Comparison of ENCODE assay signal across 27 cellular contexts in genomic region chr4:55029321-55029720, GRCh38.
"Had no signal": no experiment of that assay in that cellular context is flagged by ENCODE, and none has a peak within 500 bp of the region (broad histone marks: within the 10 kb centered on the region; RNA-seq: fewer than 3 reads in every experiment).

No MANE protein-coding gene starts in this region.

- H3K27me3 Mint-ChIP-seq: stimulated activated naive CD8-positive, alpha-beta T cell treated with anti-CD3 and anti-CD28 coated beads, Interleukin-15, Interleukin-2, amounts not matched to agents 100 ng/mL and 50 ng/mL, for 24 hours had no signal

- H3K79me2 ChIP-seq: hepatocyte had no signal

- H3K4me3 Mint-ChIP-seq: mesothelial cell of epicardium; naive B cell; natural killer cell; nephron progenitor cell; stimulated activated effector memory CD8-positive, alpha-beta T cell treated with anti-CD3 and anti-CD28 coated beads, Interleukin-12 subunit alpha, Interleukin-12 subunit beta, amount 100 ng/mL, for 72 hours; stimulated activated naive CD8-positive, alpha-beta T cell treated with anti-CD3 and anti-CD28 coated beads, Interleukin-15, Interleukin-2, amounts not matched to agents 100 ng/mL and 50 ng/mL, for 24 hours had no signal

- H3K27ac Mint-ChIP-seq: mesothelial cell of epicardium; naive B cell; natural killer cell; progenitor cell of endocrine pancreas; stimulated activated effector memory CD8-positive, alpha-beta T cell treated with anti-CD3 and anti-CD28 coated beads, Interleukin-12 subunit alpha, Interleukin-12 subunit beta, amount 100 ng/mL, for 72 hours; stimulated activated naive CD8-positive, alpha-beta T cell treated with anti-CD3 and anti-CD28 coated beads, Interleukin-15, Interleukin-2, amounts not matched to agents 100 ng/mL and 50 ng/mL, for 24 hours had no signal

- DNase-seq: head of caudate nucleus; kidney glomerular epithelial cell; left colon; left lung; mesendoderm; naive B cell; natural killer cell; nephron progenitor cell; ovary; right cardiac atrium; sigmoid colon; small intestine; spleen; stimulated activated CD4-positive, alpha-beta T cell treated with anti-CD3 and anti-CD28 coated beads, Interleukin-4, amount 100 ng/mL, for 24 hours; stimulated activated naive CD4-positive, alpha-beta T cell; tibial artery; trophoblast cell; uterus had no signal

- H3K27ac ChIP-seq: hepatocyte, left lung, ovary, sigmoid colon, spleen, suprapubic skin, thoracic aorta, tibial artery had no signal

- FAIRE-seq: keratinocyte, small intestine had no signal

- H3K9me3 Mint-ChIP-seq: mesothelial cell of epicardium; natural killer cell; nephron progenitor cell; stimulated activated effector memory CD8-positive, alpha-beta T cell treated with anti-CD3 and anti-CD28 coated beads, Interleukin-12 subunit alpha, Interleukin-12 subunit beta, amount 100 ng/mL, for 72 hours; stimulated activated naive CD8-positive, alpha-beta T cell treated with anti-CD3 and anti-CD28 coated beads, Interleukin-15, Interleukin-2, amounts not matched to agents 100 ng/mL and 50 ng/mL, for 24 hours had no signal

- H3K27me3 ChIP-seq: hepatocyte, left lung, ovary, sigmoid colon, suprapubic skin, tibial artery, uterus had no signal

- H2AFZ ChIP-seq: hepatocyte had no signal

- H3K4me2 ChIP-seq: hepatocyte had no signal

- H3K4me1 ChIP-seq: left lung, sigmoid colon, spleen, uterus had no signal

- H3K36me3 ChIP-seq: left lung, ovary, sigmoid colon, spleen, suprapubic skin, thoracic aorta, tibial artery, uterus had no signal

- H3K4me1 Mint-ChIP-seq: naive B cell; natural killer cell; stimulated activated effector memory CD8-positive, alpha-beta T cell treated with anti-CD3 and anti-CD28 coated beads, Interleukin-12 subunit alpha, Interleukin-12 subunit beta, amount 100 ng/mL, for 72 hours had no signal

- H3K4me3 ChIP-seq: hepatocyte, left lung, lung, ovary, sigmoid colon, spleen, suprapubic skin, thoracic aorta, tibial artery, uterus had no signal

- H3K36me3 Mint-ChIP-seq: mesothelial cell of epicardium; naive B cell; natural killer cell; stimulated activated effector memory CD8-positive, alpha-beta T cell treated with anti-CD3 and anti-CD28 coated beads, Interleukin-12 subunit alpha, Interleukin-12 subunit beta, amount 100 ng/mL, for 72 hours had no signal

- H3K9me3 ChIP-seq: left lung, ovary, sigmoid colon, spleen, suprapubic skin, thoracic aorta, tibial artery, uterus had no signal

- ATAC-seq: left colon; left lung; natural killer cell; right cardiac atrium; stimulated activated effector memory CD8-positive, alpha-beta T cell treated with anti-CD3 and anti-CD28 coated beads, Interleukin-12 subunit alpha, Interleukin-12 subunit beta, amount 100 ng/mL, for 72 hours had no signal
